In the genomic region with DNA sequence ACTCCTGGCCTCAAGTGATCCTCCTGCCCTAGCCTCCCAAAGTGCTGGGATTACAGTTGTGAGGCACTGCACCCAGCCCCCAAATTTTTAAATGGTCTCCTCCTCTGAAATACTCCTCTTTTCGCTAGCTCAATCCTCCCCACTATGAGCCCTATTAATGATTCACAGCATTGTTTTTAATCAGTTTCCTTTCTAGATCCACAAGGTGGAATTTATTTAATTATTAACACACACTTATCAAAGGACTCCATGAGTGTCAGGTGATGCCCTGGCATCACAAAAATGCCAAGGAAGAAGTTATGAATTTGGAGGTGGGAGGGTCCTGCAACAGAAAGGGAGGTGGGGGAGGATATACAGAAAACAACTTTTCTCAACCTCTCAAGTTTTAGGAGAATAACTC, we compare ENCODE assay signal across 30 cellular contexts.
A peak's percentile ranks its signal among the peaks of the same experiment; 100 is the strongest.
DNase-seq lines count a peak whose midpoint lies in the region; FAIRE-seq and TF ChIP-seq lines count a peak whose summit lies in the region.
"Had no signal": no experiment of that assay in that cellular context is flagged by ENCODE, and none has a peak within 500 bp of the region (broad histone marks: within the 10 kb centered on the region; RNA-seq: fewer than 3 reads in every experiment).

No MANE protein-coding gene starts in this region.

- H3K27ac ChIP-seq in small intestine (ENCODE audit: low read depth in 1 of 2, low read length in 1 of 2) = no peak overlapping the region
- H3K27ac ChIP-seq: BLaER1 had no signal

- no peaks in the 10 kb centered on the region for H3K4me1 ChIP-seq in small intestine (ENCODE audit: control insufficient read depth in 2 of 2, insufficient read depth in 1 of 2, low read depth in 1 of 2, low read length in 1 of 2)
- H3K4me1 ChIP-seq: BE2C, BLaER1 had no signal

- TF ChIP-seq CTCF in Calu3 (IDR thresholded peaks at IDR 0.05; ENCODE audit: unreplicated experiment) (no peak), kidney epithelial cell (IDR thresholded peaks at IDR 0.05; ENCODE audit: insufficient read depth, low read length, poor library complexity, severe bottlenecking) (no peak), mesothelial cell of epicardium (IDR thresholded peaks at IDR 0.05; ENCODE audit: unreplicated experiment) (no peak)

- CTCF ChIA-PET in Calu3 (lab: Charles Lee) = interaction anchor here (1.5 kb wide), 1 partner anchor 11 kb away, joined by 3 read pairs; no protein-coding TSS in a partner anchor

- 17 to 69% (median 43%) methylated on average over 1 of the region's 1 CpG for WGBS in small intestine, 3 donors

- H3K4me3 ChIP-seq in kidney epithelial cell (ENCODE audit: low read depth, low read length) (no peak overlapping the region), small intestine (ENCODE audit: low read depth in 1 of 2, low read length in 2 of 2) (no peak overlapping the region)
- H3K4me3 ChIP-seq: BLaER1, GM12878 had no signal

- no peak for DNase-seq in Calu3
- peak; percentile 7 for DNase-seq in kidney epithelial cell (ENCODE audit: low read depth)
- DNase-seq in kidney tubule cell (ENCODE audit: low spot score) = peak; percentile 52
- DNase-seq in small intestine = peak; percentile 5
- DNase-seq in NCI-H2081 (lab: John Stamatoyannopoulos, UW) = no peak
- no peak for DNase-seq in activated T-cell treated with anti-CD3 and anti-CD28 coated beads for 4 hours
- DNase-seq in mesothelial cell of epicardium (ENCODE audit: low spot score in 2 of 2, unreplicated experiment in 2 of 2) = no peak
- no peak for DNase-seq in H4 (ENCODE audit: low spot score)
- DNase-seq: 8988T; ACHN; BE2C; C1 segment of cervical spinal cord; CD4-positive, alpha-beta memory T cell; CD4-positive, CD25-positive, alpha-beta regulatory T cell; CD8-positive, alpha-beta memory T cell; COR-L47; DMS 273 treated with DMSO at 0.1 percent for 48 hours; DMS153; DMS53; DMS79; DND-41; EL; GDM1 had no signal

- no peaks in the 10 kb centered on the region for H3K9me3 ChIP-seq in small intestine (ENCODE audit: control insufficient read depth, low read depth)
- H3K9me3 ChIP-seq: BE2C, BLaER1 had no signal

- H3K36me3 ChIP-seq in kidney epithelial cell (ENCODE audit: control insufficient read depth, insufficient read depth, low read length) (no peaks in the 10 kb centered on the region), small intestine (ENCODE audit: control insufficient read depth in 2 of 2, insufficient read depth in 2 of 2, low read length in 2 of 2) (no peaks in the 10 kb centered on the region)
- H3K36me3 ChIP-seq: BE2C, BLaER1 had no signal

- H3K9me3 Mint-ChIP-seq in Calu3 (ENCODE audit: low read depth, unreplicated experiment) = no peaks in the 10 kb centered on the region
- no peaks in the 10 kb centered on the region for H3K9me3 Mint-ChIP-seq in mesothelial cell of epicardium

- H3K36me3 Mint-ChIP-seq in Calu3 (ENCODE audit: insufficient read depth, unreplicated experiment) (no peaks in the 10 kb centered on the region), mesothelial cell of epicardium (no peaks in the 10 kb centered on the region)
- H3K36me3 Mint-ChIP-seq: CD14-positive monocyte; CD4-positive, alpha-beta memory T cell; CD4-positive, CD25-positive, alpha-beta regulatory T cell; CD8-positive, alpha-beta memory T cell had no signal

- intact Hi-C loops in Calu3 (cut with micrococcal nuclease; ENCODE audit: unreplicated experiment) = loop anchor here (5.0 kb wide), 1 partner anchor 194 kb away; no protein-coding TSS in a partner anchor

- H3K4me3 Mint-ChIP-seq in Calu3 (ENCODE audit: low read depth, unreplicated experiment) = no peak overlapping the region
- H3K4me3 Mint-ChIP-seq in mesothelial cell of epicardium = no peak overlapping the region
- H3K4me3 Mint-ChIP-seq: CD14-positive monocyte; CD4-positive, alpha-beta memory T cell; CD4-positive, CD25-positive, alpha-beta regulatory T cell; CD8-positive, alpha-beta memory T cell had no signal

- H3K27ac Mint-ChIP-seq in Calu3 (ENCODE audit: unreplicated experiment) = peak overlapping the region; percentile 6
- no peak overlapping the region for H3K27ac Mint-ChIP-seq in mesothelial cell of epicardium
- H3K27ac Mint-ChIP-seq: CD14-positive monocyte; CD4-positive, alpha-beta memory T cell; CD4-positive, CD25-positive, alpha-beta regulatory T cell; CD8-positive, alpha-beta memory T cell had no signal

- no peak for FAIRE-seq in small intestine (lab: Jason Lieb, UNC)
- FAIRE-seq: A204.1, GM12878, GM12892, GM18507, GM19239 had no signal

- no peaks in the 10 kb centered on the region for H3K27me3 Mint-ChIP-seq in Calu3 (ENCODE audit: unreplicated experiment)
- no peaks in the 10 kb centered on the region for H3K27me3 Mint-ChIP-seq in mesothelial cell of epicardium (ENCODE audit: low read depth)
- H3K27me3 Mint-ChIP-seq: CD4-positive, alpha-beta memory T cell; CD8-positive, alpha-beta memory T cell had no signal

- H3K27me3 ChIP-seq in kidney epithelial cell (ENCODE audit: control insufficient read depth, insufficient read depth, low read length) = no peaks in the 10 kb centered on the region
- no peaks in the 10 kb centered on the region for H3K27me3 ChIP-seq in small intestine (ENCODE audit: control insufficient read depth in 2 of 2, insufficient read depth in 2 of 2, low read length in 2 of 2)
- H3K27me3 ChIP-seq: BE2C, BLaER1 had no signal

- BruUV-seq in Calu3 (replicated peaks; lab: Mats Ljungman, UMichigan) = no TSS peak

- peaks cover 17% of the 10 kb centered on the region for H3K4me1 Mint-ChIP-seq in Calu3 (ENCODE audit: low read depth, unreplicated experiment)
- no peaks in the 10 kb centered on the region for H3K4me1 Mint-ChIP-seq in mesothelial cell of epicardium
- H3K4me1 Mint-ChIP-seq: CD14-positive monocyte; CD4-positive, alpha-beta memory T cell; CD4-positive, CD25-positive, alpha-beta regulatory T cell; CD8-positive, alpha-beta memory T cell had no signal

Comparison
In these comparisons a context has a peak if more than half of its experiments do, and no peak if none do; other contexts are left out.
1. DNase-seq: peak in kidney epithelial cell (single experiment), kidney tubule cell (single experiment) and small intestine (single experiment); none in Calu3 (single experiment), NCI-H2081 (0 of 2), activated T-cell treated with anti-CD3 and anti-CD28 coated beads for 4 hours (single experiment), mesothelial cell of epicardium (0 of 2) and H4 (single experiment).